In genomic region chr22:44305888-44306287, GRCh38 we compare ENCODE assay signal across 24 cellular contexts. TPM values are rescaled to one million over a fixed set of nuclear protein-coding genes. Genes with fewer than 3 reads are reported as not detected.
DNase-seq lines count a peak whose midpoint lies in the region; ATAC-seq and TF ChIP-seq lines count a peak whose summit lies in the region.
"Had no signal": no experiment of that assay in that cellular context is flagged by ENCODE, and none has a peak within 500 bp of the region (broad histone marks: within the 10 kb centered on the region; RNA-seq: fewer than 3 reads in every experiment).

No MANE protein-coding gene starts in this region.

- H3K9ac ChIP-seq in mesenchymal stem cell (ENCODE audit: low read length) = peak overlapping the region; percentile 8
- H3K9ac ChIP-seq: parathyroid adenoma had no signal

- H3K4me1 Mint-ChIP-seq in stimulated activated effector memory CD8-positive, alpha-beta T cell treated with anti-CD3 and anti-CD28 coated beads, Interleukin-12 subunit alpha, Interleukin-12 subunit beta, amount 100 ng/mL, for 72 hours = peaks cover 17% of the 10 kb centered on the region
- H3K4me1 Mint-ChIP-seq: activated CD4-positive, alpha-beta T cell treated with anti-CD3 and anti-CD28 coated beads for 36 hours; endodermal cell; natural killer cell had no signal

- H2AK5ac ChIP-seq in mesenchymal stem cell (ENCODE audit: low read length, severe bottlenecking) = no peak overlapping the region

- no peak overlapping the region for H2BK120ac ChIP-seq in mesenchymal stem cell (ENCODE audit: low read depth, low read length)

- no peak overlapping the region for H2AFZ ChIP-seq in mesenchymal stem cell (ENCODE audit: low read depth, low read length)
- H2AFZ ChIP-seq: parathyroid adenoma had no signal

- TF ChIP-seq CTCF in RWPE1 (conservative IDR thresholded peaks at IDR 0.05; ENCODE audit: low read depth) = no peak

- no peaks in the 10 kb centered on the region for H3K36me3 ChIP-seq in mesenchymal stem cell (ENCODE audit: control insufficient read depth in 1 of 2, insufficient read depth in 2 of 2, low read depth in 1 of 2, low read length in 2 of 2)
- H3K36me3 ChIP-seq: cardiac muscle cell, HAP-1 had no signal

- no peak overlapping the region for H3K4ac ChIP-seq in mesenchymal stem cell (ENCODE audit: low read depth in 1 of 2, low read length in 2 of 2)

- CTCF ChIA-PET in RWPE1 (lab: Yijun Ruan, JAX) = interaction anchor here (0.6 kb wide), 1 partner anchor 103 kb away, joined by 3 read pairs; no protein-coding TSS in a partner anchor

- no peaks in the 10 kb centered on the region for H3K36me3 Mint-ChIP-seq in stimulated activated effector memory CD8-positive, alpha-beta T cell treated with anti-CD3 and anti-CD28 coated beads, Interleukin-12 subunit alpha, Interleukin-12 subunit beta, amount 100 ng/mL, for 72 hours
- H3K36me3 Mint-ChIP-seq: natural killer cell had no signal

- H3K4me1 ChIP-seq in mesenchymal stem cell (ENCODE audit: control insufficient read depth, insufficient read depth, low read depth, low read length) = peaks cover 19% of the 10 kb centered on the region
- H3K4me1 ChIP-seq: HAP-1, parathyroid adenoma had no signal

- no peak overlapping the region for H2BK15ac ChIP-seq in mesenchymal stem cell (ENCODE audit: low read depth, poor library complexity, severe bottlenecking)

- H3K4me3 ChIP-seq in mesenchymal stem cell (ENCODE audit: insufficient read depth in 1 of 2, low read depth in 1 of 2, low read length in 2 of 2) = no peak overlapping the region
- H3K4me3 ChIP-seq: cardiac muscle cell, HAP-1 had no signal

- H3K4me3 Mint-ChIP-seq in stimulated activated effector memory CD8-positive, alpha-beta T cell treated with anti-CD3 and anti-CD28 coated beads, Interleukin-12 subunit alpha, Interleukin-12 subunit beta, amount 100 ng/mL, for 72 hours = no peak overlapping the region
- H3K4me3 Mint-ChIP-seq: activated CD4-positive, alpha-beta T cell treated with anti-CD3 and anti-CD28 coated beads for 36 hours; activated naive CD4-positive, alpha-beta T cell treated with anti-CD3 and anti-CD28 coated beads for 36 hours; activated T-cell treated with anti-CD3 and anti-CD28 coated beads, Interleukin-2, amount 50 U/mL, for 24 hours; endodermal cell; natural killer cell; stimulated activated naive CD8-positive, alpha-beta T cell treated with anti-CD3 and anti-CD28 coated beads, Interleukin-15, amount 100 ng/mL, for 72 hours; T-helper 1 cell treated with Interleukin-12 subunit alpha and Interleukin-12 subunit beta and Interleukin-4 antibody, amounts not matched to agents 30 μg/mL and 1 μg/mL, for 36 hours had no signal

- no peak overlapping the region for H3K18ac ChIP-seq in mesenchymal stem cell (ENCODE audit: low read depth in 1 of 2, low read length in 2 of 2)

- 93% methylated on average over 10 of the region's 10 CpGs for WGBS in mesenchymal stem cell

- H3K79me1 ChIP-seq in mesenchymal stem cell (replicated peaks; ENCODE audit: low read length, poor library complexity, severe bottlenecking) = no peaks in the 10 kb centered on the region

- peak; percentile 50 for DNase-seq in AG20443 (ENCODE audit: low spot score)
- no peak for DNase-seq in RWPE1 (ENCODE audit: low spot score)
- no peak for DNase-seq in mesenchymal stem cell
- no peak for DNase-seq in stimulated activated effector memory CD8-positive, alpha-beta T cell treated with anti-CD3 and anti-CD28 coated beads, Interleukin-12 subunit alpha, Interleukin-12 subunit beta, amount 100 ng/mL, for 72 hours (ENCODE audit: low spot score in 2 of 2)
- DNase-seq in activated naive CD4-positive, alpha-beta T cell (lab: John Stamatoyannopoulos, UW) = no peak
- no peak for DNase-seq in NCI-H748 treated with DMSO at 0.1 percent for 48 hours (lab: John Stamatoyannopoulos, UW)
- DNase-seq: activated CD4-positive, alpha-beta T cell treated with anti-CD3 and anti-CD28 coated beads for 36 hours; activated naive CD4-positive, alpha-beta T cell treated with anti-CD3 and anti-CD28 coated beads for 36 hours; activated T-cell treated with anti-CD3 and anti-CD28 coated beads, Interleukin-2, amount 50 U/mL, for 24 hours; EL; endodermal cell; natural killer cell; NCI-H1048; NCI-H187; NCI-H526; stimulated activated CD4-positive, alpha-beta T cell treated with anti-CD3 and anti-CD28 coated beads, Interleukin-15, amount 100 ng/mL, for 24 hours; stimulated activated naive CD8-positive, alpha-beta T cell treated with anti-CD3 and anti-CD28 coated beads, Interleukin-15, amount 100 ng/mL, for 72 hours; trophoblast cell had no signal

- no peak overlapping the region for H3K14ac ChIP-seq in mesenchymal stem cell (ENCODE audit: low read length in 2 of 2)

- H3K27me3 ChIP-seq in mesenchymal stem cell (ENCODE audit: control insufficient read depth in 1 of 2, insufficient read depth in 1 of 2, low read length in 2 of 2) = peaks cover 0 to 9% of the 10 kb centered on the region in 2 experiments
- H3K27me3 ChIP-seq: cardiac muscle cell had no signal

- H3K27ac Mint-ChIP-seq in stimulated activated effector memory CD8-positive, alpha-beta T cell treated with anti-CD3 and anti-CD28 coated beads, Interleukin-12 subunit alpha, Interleukin-12 subunit beta, amount 100 ng/mL, for 72 hours = peak overlapping the region; percentile 15
- H3K27ac Mint-ChIP-seq: activated CD4-positive, alpha-beta T cell treated with anti-CD3 and anti-CD28 coated beads for 36 hours; activated naive CD4-positive, alpha-beta T cell treated with anti-CD3 and anti-CD28 coated beads for 36 hours; activated T-cell treated with anti-CD3 and anti-CD28 coated beads, Interleukin-2, amount 50 U/mL, for 24 hours; endodermal cell; natural killer cell; T-helper 1 cell treated with Interleukin-12 subunit alpha and Interleukin-12 subunit beta and Interleukin-4 antibody, amounts not matched to agents 30 μg/mL and 1 μg/mL, for 36 hours had no signal

- H2BK12ac ChIP-seq in mesenchymal stem cell (ENCODE audit: low read length in 2 of 2) = no peak overlapping the region

- H3K23ac ChIP-seq in mesenchymal stem cell (ENCODE audit: low read length in 2 of 2) = no peak overlapping the region

- no peak overlapping the region for H4K8ac ChIP-seq in mesenchymal stem cell (ENCODE audit: low read length)

- POLR2A ChIA-PET in RWPE1 (lab: Yijun Ruan, JAX; ENCODE audit: low non-redundant PET) = no interaction called here

- H3K9me3 Mint-ChIP-seq in stimulated activated effector memory CD8-positive, alpha-beta T cell treated with anti-CD3 and anti-CD28 coated beads, Interleukin-12 subunit alpha, Interleukin-12 subunit beta, amount 100 ng/mL, for 72 hours = no peaks in the 10 kb centered on the region
- H3K9me3 Mint-ChIP-seq: activated naive CD4-positive, alpha-beta T cell treated with anti-CD3 and anti-CD28 coated beads for 36 hours; activated T-cell treated with anti-CD3 and anti-CD28 coated beads, Interleukin-2, amount 50 U/mL, for 24 hours; endodermal cell; natural killer cell; stimulated activated naive CD8-positive, alpha-beta T cell treated with anti-CD3 and anti-CD28 coated beads, Interleukin-15, amount 100 ng/mL, for 72 hours; T-helper 1 cell treated with Interleukin-12 subunit alpha and Interleukin-12 subunit beta and Interleukin-4 antibody, amounts not matched to agents 30 μg/mL and 1 μg/mL, for 36 hours had no signal

- H3K4me2 ChIP-seq in mesenchymal stem cell (ENCODE audit: low read length, poor library complexity, severe bottlenecking) = no peak overlapping the region

- no peak for ATAC-seq in stimulated activated effector memory CD8-positive, alpha-beta T cell treated with anti-CD3 and anti-CD28 coated beads, Interleukin-12 subunit alpha, Interleukin-12 subunit beta, amount 100 ng/mL, for 72 hours
- no peak for ATAC-seq in GM18519 (IDR thresholded peaks at IDR 0.05; ENCODE audit: low FRiP score, unreplicated experiment)
- ATAC-seq: activated CD4-positive, alpha-beta T cell treated with anti-CD3 and anti-CD28 coated beads for 36 hours; natural killer cell; stimulated activated naive CD8-positive, alpha-beta T cell treated with anti-CD3 and anti-CD28 coated beads, Interleukin-15, amount 100 ng/mL, for 72 hours had no signal

- H3K27ac ChIP-seq in RWPE1 = peak overlapping the region; percentile 12; the same call in 1 of the 2 replicates
- H3K27ac ChIP-seq in mesenchymal stem cell (ENCODE audit: low read length, poor library complexity, severe bottlenecking) = no peak overlapping the region
- H3K27ac ChIP-seq: C4-2B, cardiac muscle cell, parathyroid adenoma had no signal

- H2BK5ac ChIP-seq in mesenchymal stem cell (ENCODE audit: low read depth, low read length, poor library complexity, severe bottlenecking) = no peak overlapping the region

- no peaks in the 10 kb centered on the region for H3K9me3 ChIP-seq in mesenchymal stem cell (ENCODE audit: control insufficient read depth, low read length)
- H3K9me3 ChIP-seq: HAP-1 had no signal

- no peak overlapping the region for H4K91ac ChIP-seq in mesenchymal stem cell (ENCODE audit: low read length)

RNA-seq across cellular contexts. Expression of gene SHISAL1, which starts 6.9 kb away (rescaled TPM):
- polyA plus RNA-seq in mesenchymal stem cell (2013, experiment 1 of 2) = 1.9 TPM
- 1.9 TPM for polyA plus RNA-seq in mesenchymal stem cell (2013, experiment 2 of 2)
